Comparison of ENCODE assay signal across 26 cellular contexts in the genomic region with DNA sequence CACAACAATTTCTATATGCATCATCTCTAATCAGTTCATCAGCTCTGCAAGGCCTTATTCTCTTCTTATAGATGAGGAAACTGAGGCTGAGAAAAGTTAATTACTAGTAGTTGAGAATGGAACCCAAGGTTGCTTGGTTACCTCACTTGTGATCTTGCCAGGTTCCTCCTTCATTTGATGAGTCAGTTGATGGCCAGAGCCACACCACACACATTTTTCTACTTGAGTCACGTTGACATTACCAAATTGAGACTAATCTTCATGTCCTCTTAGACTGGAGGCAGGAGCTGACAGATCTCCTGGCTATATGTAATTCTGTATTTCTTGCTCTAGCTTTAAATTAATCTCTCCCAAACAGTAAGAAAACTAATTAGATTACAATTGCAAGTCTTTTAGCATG.
DNase-seq lines count a peak whose midpoint lies in the region; ATAC-seq, FAIRE-seq and TF ChIP-seq lines count a peak whose summit lies in the region.
"Had no signal": no experiment of that assay in that cellular context is flagged by ENCODE, and none has a peak within 500 bp of the region (broad histone marks: within the 10 kb centered on the region; RNA-seq: fewer than 3 reads in every experiment).

No MANE protein-coding gene starts in this region.

- H3K4me2 ChIP-seq in smooth muscle cell, result no peak overlapping the region
- H3K4me2 ChIP-seq: GM23338 had no signal

- FAIRE-seq in RCC 7860 (lab: Jason Lieb, UNC), result peak; percentile 86
- FAIRE-seq: endothelial cell of umbilical vein, GM12891, kidney had no signal

- H3K36me3 ChIP-seq in smooth muscle cell (ENCODE audit: low read depth), result no peaks in the 10 kb centered on the region
- H3K36me3 ChIP-seq: gastrocnemius medialis, vagina, WERI-Rb-1 had no signal

- no peaks in the 10 kb centered on the region for H3K27me3 ChIP-seq in smooth muscle cell (ENCODE audit: low read depth)
- H3K27me3 ChIP-seq: gastrocnemius medialis, testis, vagina had no signal

- no peak overlapping the region for H2AFZ ChIP-seq in smooth muscle cell (ENCODE audit: low read depth)
- H2AFZ ChIP-seq: GM23338 had no signal

- no peaks in the 10 kb centered on the region for H3K4me1 ChIP-seq in smooth muscle cell (ENCODE audit: low read depth)
- H3K4me1 ChIP-seq: gastrocnemius medialis, testis, vagina had no signal

- no peak overlapping the region for H3K9ac ChIP-seq in smooth muscle cell (ENCODE audit: low read depth)

- 25% methylated on average over 1 of the region's 1 CpG for WGBS in smooth muscle cell (ENCODE audit: low lambda C conversion rate)

- peak overlapping the region; percentile 27 for H3K27ac ChIP-seq in epithelial cell of prostate
- H3K27ac ChIP-seq in smooth muscle cell (ENCODE audit: low read depth), result peak overlapping the region; percentile 37
- H3K27ac ChIP-seq: gastrocnemius medialis, SK-N-MC, testis, vagina, WERI-Rb-1 had no signal

- TF ChIP-seq CTCF in smooth muscle cell (IDR thresholded peaks at IDR 0.05; ENCODE audit: borderline replicate concordance, insufficient read depth, poor library complexity, severe bottlenecking), result no peak

- H3K4me3 ChIP-seq in smooth muscle cell, result no peak overlapping the region
- H3K4me3 ChIP-seq: gastrocnemius medialis, GM23338, SK-N-MC, testis, vagina had no signal

- ATAC-seq in HG02973 (IDR thresholded peaks at IDR 0.05; ENCODE audit: unreplicated experiment), result no peak
- ATAC-seq: activated naive CD8-positive, alpha-beta T cell treated with anti-CD3 and anti-CD28 coated beads, Interleukin-2, amount 50 U/mL, for 24 hours; CD8-positive, alpha-beta T cell; gastrocnemius medialis; GM23338; stimulated activated effector memory CD8-positive, alpha-beta T cell treated with anti-CD3 and anti-CD28 coated beads, Interleukin-12 subunit alpha, Interleukin-12 subunit beta, amount 100 ng/mL, for 72 hours had no signal

- DNase-seq in GM04504 (ENCODE audit: low read depth), result peak; percentile 36
- DNase-seq in RCC 7860 (ENCODE audit: low spot score), result peak; percentile 58
- peak; percentile 12 for DNase-seq in epithelial cell of prostate (ENCODE audit: low read depth, low spot score)
- DNase-seq in smooth muscle cell (lab: John Stamatoyannopoulos, UW; ENCODE audit: unreplicated experiment), result no peak
- DNase-seq in DMS53 (lab: John Stamatoyannopoulos, UW), result no peak
- DNase-seq in stimulated activated CD4-positive, alpha-beta T cell treated with anti-CD3 and anti-CD28 coated beads, Interleukin-4, amount 100 ng/mL, for 1 hour, result no peak
- DNase-seq: activated CD4-positive, alpha-beta T cell treated with anti-CD3 and anti-CD28 coated beads, Interleukin-2, amount 10 ng/mL, durations not matched to agents 7 days and 5 days; activated CD8-positive, alpha-beta memory T cell treated with anti-CD3 and anti-CD28 coated beads, Interleukin-2, amount 50 U/mL, for 48 hours; activated gamma-delta T cell; activated naive CD8-positive, alpha-beta T cell treated with anti-CD3 and anti-CD28 coated beads, Interleukin-2, amount 50 U/mL, for 24 hours; CD8-positive, alpha-beta T cell; gastrocnemius medialis; Kasumi-1; kidney; NCI-H1092 treated with DMSO at 0.1 percent for 48 hours; NK-92 treated with Interleukin-12 subunit alpha and Interleukin-12 subunit beta, amount 100 ng/mL, for 24 hours; T-helper 2 cell; testis; WERI-Rb-1 had no signal

- H4K20me1 ChIP-seq in smooth muscle cell (ENCODE audit: low read depth), result no peaks in the 10 kb centered on the region

- H3F3A ChIP-seq in smooth muscle cell (ENCODE audit: low read depth), result no peaks in the 10 kb centered on the region

- H3K9me3 ChIP-seq in smooth muscle cell (replicated peaks; ENCODE audit: low read depth), result no peaks in the 10 kb centered on the region
- H3K9me3 ChIP-seq: gastrocnemius medialis, testis, vagina had no signal

- no peaks in the 10 kb centered on the region for H3K79me2 ChIP-seq in smooth muscle cell (ENCODE audit: low read depth)

Comparison
In these comparisons a context has a peak if more than half of its experiments do, and no peak if none do; other contexts are left out.
1. DNase-seq: peak in GM04504 (single experiment), RCC 7860 (single experiment) and epithelial cell of prostate (single experiment); none in smooth muscle cell (single experiment), DMS53 (single experiment) and stimulated activated CD4-positive, alpha-beta T cell treated with anti-CD3 and anti-CD28 coated beads, Interleukin-4, amount 100 ng/mL, for 1 hour (single experiment).